Comparison of ENCODE assay signal across 1 cellular context in genomic region chr4:185171373-185172071, GRCh38.
TF ChIP-seq lines count a peak whose summit lies in the region.

No MANE protein-coding gene starts in this region.

TF ChIP-seq in GM12878, 131 proteins besides CTCF, POLR2A, EP300 and RAD21:
- TF ChIP-seq FOXM1 (IDR thresholded peaks at IDR 0.05; ENCODE audit: low read depth, low read length) (no peak), DPF2 (IDR thresholded peaks at IDR 0.05) (no peak), RUNX3 (IDR thresholded peaks at IDR 0.05; ENCODE audit: low read length) (peak; percentile 60), SPI1 (IDR thresholded peaks at IDR 0.05; ENCODE audit: borderline replicate concordance, insufficient read depth, low read depth, low read length) (0 out of 2 replicates have a peak, but pooled peaks have one; percentile 31), ZBTB11 (CRISPR knock-in tag; IDR thresholded peaks at IDR 0.05) (no peak), RELB (IDR thresholded peaks at IDR 0.05; ENCODE audit: low read depth) (peak; percentile 56), PAX5 (IDR thresholded peaks at IDR 0.05; ENCODE audit: borderline replicate concordance, low read depth, low read length) (no peak), MYB (IDR thresholded peaks at IDR 0.05; ENCODE audit: borderline replicate concordance, low read depth, low read length) (no peak), PAX8 (IDR thresholded peaks at IDR 0.05) (no peak), IKZF1 (conservative IDR thresholded peaks at IDR 0.05) (peak; percentile 62; the same call in 1 of the 2 replicates), SMAD5 (IDR thresholded peaks at IDR 0.05; ENCODE audit: low read depth) (no peak), IRF5 (IDR thresholded peaks at IDR 0.05; ENCODE audit: borderline replicate concordance) (no peak), FOXK2 (IDR thresholded peaks at IDR 0.05) (no peak), NFIC (IDR thresholded peaks at IDR 0.05; ENCODE audit: low read depth, low read length) (peak; percentile 46), BRCA1 (IDR thresholded peaks at IDR 0.05; ENCODE audit: low read depth, low read length) (no peak), IKZF2 (IDR thresholded peaks at IDR 0.05) (peak; percentile 77 to 79), E4F1 (IDR thresholded peaks at IDR 0.05; ENCODE audit: borderline replicate concordance, partially characterized antibody) (no peak), EED (IDR thresholded peaks at IDR 0.05; ENCODE audit: low read depth) (no peak), STAT3 (IDR thresholded peaks at IDR 0.05; ENCODE audit: low read depth, low read length) (no peak), WRNIP1 (IDR thresholded peaks at IDR 0.05; ENCODE audit: borderline replicate concordance, low read depth, low read length) (no peak), ATF7 (IDR thresholded peaks at IDR 0.05; ENCODE audit: low read depth) (peak; percentile 22; the same call in 1 of the 2 replicates), REST (IDR thresholded peaks at IDR 0.05; ENCODE audit: low read depth, low read length) (no peak), RCOR1 (conservative IDR thresholded peaks at IDR 0.05; ENCODE audit: low read depth, low read length) (no peak), TCF7 (IDR thresholded peaks at IDR 0.05; ENCODE audit: borderline replicate concordance) (no peak), POU2F2 (IDR thresholded peaks at IDR 0.05; ENCODE audit: borderline replicate concordance, low read depth, low read length) (no peak), USF2 (IDR thresholded peaks at IDR 0.05; ENCODE audit: borderline replicate concordance, low read depth, low read length) (no peak), MTA2 (IDR thresholded peaks at IDR 0.05; ENCODE audit: low read depth) (peak; percentile 15; the same call in 1 of the 2 replicates), ZNF274 (IDR thresholded peaks at IDR 0.05; ENCODE audit: insufficient read depth, insufficient read length) (no peak)
